Comparison of ENCODE assay signal across 8 cellular contexts in genomic region chr1:183023601-183024351, GRCh38. TPM values are rescaled to one million over a fixed set of nuclear protein-coding genes. Genes with fewer than 3 reads are reported as not detected.
DNase-seq lines count a peak whose midpoint lies in the region; ATAC-seq, FAIRE-seq and TF ChIP-seq lines count a peak whose summit lies in the region.

No MANE protein-coding gene starts in this region.

- peak; percentile 75 for DNase-seq in HTR-8/SVneo (ENCODE audit: insufficient read length, low spot score)
- DNase-seq in ascending aorta (ENCODE audit: low spot score in 2 of 2): peak in 1 of 2 donors; percentile 82
- DNase-seq in iPS DF 6.9 (ENCODE audit: low read depth, low spot score): peak; percentile 43
- peak; percentile 81 for DNase-seq in sigmoid colon
- no peak for DNase-seq in MV-4-11 (lab: John Stamatoyannopoulos, UW)

- H3K4me3 ChIP-seq in ascending aorta: peak overlapping the region; percentile 87 to 100
- peak overlapping the region; percentile 90 for H3K4me3 ChIP-seq in iPS DF 6.9 (ENCODE audit: low read length)
- peak overlapping the region; percentile 86 to 97 (median 90) for H3K4me3 ChIP-seq in sigmoid colon

- FAIRE-seq in HTR-8/SVneo (lab: Jason Lieb, UNC): peak; percentile 80

- TF ChIP-seq EP300 in sigmoid colon (IDR thresholded peaks at IDR 0.05): no peak

- peak overlapping the region; percentile 82 for H3K9ac ChIP-seq in ES-I3 (ENCODE audit: low read depth, low read length)

- no peaks in the 10 kb centered on the region for H3K9me3 ChIP-seq in ES-I3 (ENCODE audit: control insufficient read depth, insufficient read depth, low read length)
- H3K9me3 ChIP-seq in ascending aorta: no peaks in the 10 kb centered on the region
- no peaks in the 10 kb centered on the region for H3K9me3 ChIP-seq in iPS DF 6.9 (ENCODE audit: control insufficient read depth, insufficient read depth, low read length)
- no peaks in the 10 kb centered on the region for H3K9me3 ChIP-seq in sigmoid colon

- peak; percentile 70 for ATAC-seq in GM21528 (IDR thresholded peaks at IDR 0.05; ENCODE audit: low FRiP score, unreplicated experiment)

- intact Hi-C loops in ascending aorta (cut with DNase I): loop anchor here (2.0 to 10.0 kb wide), 6 partner anchors 54 to 611 kb away; partner anchors contain the start of genes ARPC5 and SMG7
- intact Hi-C loops in sigmoid colon (cut with DNase I): loop anchor here (2.0 to 5.0 kb wide), 4 partner anchors 61 to 289 kb away; no protein-coding TSS in a partner anchor

- no peaks in the 10 kb centered on the region for H3K27me3 ChIP-seq in ascending aorta
- H3K27me3 ChIP-seq in iPS DF 6.9 (ENCODE audit: control insufficient read depth, insufficient read depth, low read length): no peaks in the 10 kb centered on the region; the same call in 1 of the 2 replicates
- H3K27me3 ChIP-seq in sigmoid colon: no peaks in the 10 kb centered on the region

- WGBS in iPS DF 6.9 (ENCODE audit: insufficient coverage, insufficient read length): no CpG with 5 or more reads among the region's 71 CpGs
- WGBS in sigmoid colon, 2 donors: 0 to 1% methylated on average over 71 of the region's 71 CpGs

- TF ChIP-seq CTCF in ascending aorta (IDR thresholded peaks at IDR 0.05) (peak; percentile 26 to 51 (median 35)), sigmoid colon (IDR thresholded peaks at IDR 0.05) (peak in 3 of 4 experiments; percentile 48 to 65 (median 63))

- H3K27ac ChIP-seq in ascending aorta (peak overlapping the region; percentile 100), iPS DF 6.9 (ENCODE audit: low read length) (no peak overlapping the region), sigmoid colon (peak overlapping the region; percentile 100)

- TF ChIP-seq POLR2A in sigmoid colon (IDR thresholded peaks at IDR 0.05): no peak

- H3K36me3 ChIP-seq in ES-I3 (ENCODE audit: insufficient read depth, low read length) (no peaks in the 10 kb centered on the region), ascending aorta (no peaks in the 10 kb centered on the region), iPS DF 6.9 (ENCODE audit: control insufficient read depth, insufficient read depth, low read length) (no peaks in the 10 kb centered on the region), sigmoid colon (no peaks in the 10 kb centered on the region)

- H3K4me1 ChIP-seq in ES-I3 (ENCODE audit: insufficient read depth, low read length) (peaks cover 24% of the 10 kb centered on the region), ascending aorta (peaks cover 0 to 20% of the 10 kb centered on the region in 2 donors), iPS DF 6.9 (ENCODE audit: control insufficient read depth, insufficient read depth, low read length) (no peaks in the 10 kb centered on the region; the same call in 1 of the 2 replicates), sigmoid colon (peaks cover 0 to 41% (median 30%) of the 10 kb centered on the region in 4 donors)

TF ChIP-seq in PFSK-1, 5 proteins besides CTCF, POLR2A, EP300 and RAD21:
- TF ChIP-seq REST (IDR thresholded peaks at IDR 0.05; ENCODE audit: insufficient read depth in 1 of 2, low read depth in 2 of 2, low read length in 2 of 2): no peak
- no peak for TF ChIP-seq POLR2AphosphoS5 (IDR thresholded peaks at IDR 0.05; ENCODE audit: low read depth, low read length)
- TF ChIP-seq FOXP2 (optimal IDR thresholded peaks at IDR 0.05; ENCODE audit: borderline replicate concordance, extremely low read depth, extremely low read length, insufficient read depth): peak; percentile 36
- no peak for TF ChIP-seq TAF1 (IDR thresholded peaks at IDR 0.05; ENCODE audit: borderline replicate concordance, insufficient read depth, low read length)
- TF ChIP-seq SIN3A (IDR thresholded peaks at IDR 0.05; ENCODE audit: borderline replicate concordance, insufficient read depth, low read length): no peak
TF ChIP-seq in PFSK-1: peak in this region for 1.

RNA-seq across cellular contexts. Expression of gene LAMC1, which starts 0.6 kb away (rescaled TPM):
- 54.5 TPM for polyA plus RNA-seq in PFSK-1 (2012; ENCODE audit: insufficient read length, low read depth)
- total RNA-seq in ascending aorta: 166 TPM
- 100 to 1,000 TPM; 269 to 542 (median 281) TPM for total RNA-seq in sigmoid colon
- polyA plus RNA-seq in sigmoid colon: 10 to 100 TPM in 2 of 3 donors, 1 to 10 TPM in 1; 3.5 to 28.9 (median 18.0) TPM
